ENCODE assay signal across 1 cellular context in genomic region chr16:74711938-74712337, GRCh38.
TF ChIP-seq lines count a peak whose summit lies in the region.

No MANE protein-coding gene starts in this region.

TF ChIP-seq in IMR-90, 13 proteins besides CTCF, POLR2A, EP300 and RAD21 (continued from another document):
- no peak for TF ChIP-seq CEBPB (IDR thresholded peaks at IDR 0.05; ENCODE audit: low read depth, low read length)
- TF ChIP-seq MAZ (IDR thresholded peaks at IDR 0.05; ENCODE audit: borderline replicate concordance, low read depth, low read length) = no peak
- no peak for TF ChIP-seq RFX5 (IDR thresholded peaks at IDR 0.05; ENCODE audit: low read depth, low read length)
- TF ChIP-seq, protein P1, sequence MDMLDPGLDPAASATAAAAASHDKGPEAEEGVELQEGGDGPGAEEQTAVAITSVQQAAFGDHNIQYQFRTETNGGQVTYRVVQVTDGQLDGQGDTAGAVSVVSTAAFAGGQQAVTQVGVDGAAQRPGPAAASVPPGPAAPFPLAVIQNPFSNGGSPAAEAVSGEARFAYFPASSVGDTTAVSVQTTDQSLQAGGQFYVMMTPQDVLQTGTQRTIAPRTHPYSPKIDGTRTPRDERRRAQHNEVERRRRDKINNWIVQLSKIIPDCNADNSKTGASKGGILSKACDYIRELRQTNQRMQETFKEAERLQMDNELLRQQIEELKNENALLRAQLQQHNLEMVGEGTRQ (IDR thresholded peaks at IDR 0.05; ENCODE audit: low read depth, low read length) = no peak
- TF ChIP-seq MAFK (IDR thresholded peaks at IDR 0.05; ENCODE audit: low read depth, low read length) = no peak
- TF ChIP-seq RCOR1 (IDR thresholded peaks at IDR 0.05; ENCODE audit: insufficient replicate concordance, low read length) = no peak
- TF ChIP-seq, protein P2, sequence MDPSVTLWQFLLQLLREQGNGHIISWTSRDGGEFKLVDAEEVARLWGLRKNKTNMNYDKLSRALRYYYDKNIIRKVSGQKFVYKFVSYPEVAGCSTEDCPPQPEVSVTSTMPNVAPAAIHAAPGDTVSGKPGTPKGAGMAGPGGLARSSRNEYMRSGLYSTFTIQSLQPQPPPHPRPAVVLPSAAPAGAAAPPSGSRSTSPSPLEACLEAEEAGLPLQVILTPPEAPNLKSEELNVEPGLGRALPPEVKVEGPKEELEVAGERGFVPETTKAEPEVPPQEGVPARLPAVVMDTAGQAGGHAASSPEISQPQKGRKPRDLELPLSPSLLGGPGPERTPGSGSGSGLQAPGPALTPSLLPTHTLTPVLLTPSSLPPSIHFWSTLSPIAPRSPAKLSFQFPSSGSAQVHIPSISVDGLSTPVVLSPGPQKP (IDR thresholded peaks at IDR 0.05; ENCODE audit: borderline replicate concordance, low read depth, low read length) = no peak
- TF ChIP-seq NFE2L2 (IDR thresholded peaks at IDR 0.05; ENCODE audit: low read depth, low read length) = no peak
- no peak for TF ChIP-seq CHD1 (IDR thresholded peaks at IDR 0.05; ENCODE audit: low read depth, low read length)
- no peak for TF ChIP-seq SMC3 (IDR thresholded peaks at IDR 0.05; ENCODE audit: low read depth, low read length)
- no peak for TF ChIP-seq BHLHE40 (IDR thresholded peaks at IDR 0.05; ENCODE audit: low read depth, low read length)
